In genomic region chr10:63670291-63670898, GRCh38 we compare ENCODE assay signal across 1 cellular context.
TF ChIP-seq lines count a peak whose summit lies in the region.

No MANE protein-coding gene starts in this region.

TF ChIP-seq in HEK293, 187 proteins besides CTCF, POLR2A, EP300 and RAD21 (continued from another document):
- no peak for TF ChIP-seq ZBTB6 (tag by site-specific recombination; IDR thresholded peaks at IDR 0.05)
- TF ChIP-seq MYNN (tag by site-specific recombination; IDR thresholded peaks at IDR 0.05; ENCODE audit: borderline replicate concordance) = no peak
- TF ChIP-seq REPIN1 (tag by site-specific recombination; IDR thresholded peaks at IDR 0.05; ENCODE audit: low read depth) = no peak
- no peak for TF ChIP-seq ZNF18 (tag by site-specific recombination; IDR thresholded peaks at IDR 0.05)
- peak; percentile 37; the same call in 1 of the 2 replicates for TF ChIP-seq EGR2 (tag by site-specific recombination; IDR thresholded peaks at IDR 0.05; ENCODE audit: low read depth)
- no peak for TF ChIP-seq ZNF155 (tag by site-specific recombination; IDR thresholded peaks at IDR 0.05)
- no peak for TF ChIP-seq ZNF501 (tag by site-specific recombination; IDR thresholded peaks at IDR 0.05)
- no peak for TF ChIP-seq ZNF292 (tag by site-specific recombination; IDR thresholded peaks at IDR 0.05; ENCODE audit: borderline replicate concordance, low read depth)
- TF ChIP-seq ZNF530 (tag by site-specific recombination; IDR thresholded peaks at IDR 0.05; ENCODE audit: low read depth) = no peak
- TF ChIP-seq ZFHX2 (tag by site-specific recombination; conservative IDR thresholded peaks at IDR 0.05) = peak; percentile 50
